In genomic region chr19:19425170-19425875, GRCh38 we compare ENCODE assay signal across 23 cellular contexts. TPM values are rescaled to one million over a fixed set of nuclear protein-coding genes. Genes with fewer than 3 reads are reported as not detected.
DNase-seq lines count a peak whose midpoint lies in the region; ATAC-seq, FAIRE-seq and TF ChIP-seq lines count a peak whose summit lies in the region.
"Had no signal": no experiment of that assay in that cellular context is flagged by ENCODE, and none has a peak within 500 bp of the region (broad histone marks: within the 10 kb centered on the region; RNA-seq: fewer than 3 reads in every experiment).

No MANE protein-coding gene starts in this region.

- no peak overlapping the region for H3K27ac ChIP-seq in BLaER1 treated with 17β-estradiol and CSF1 and Interleukin-3, amounts not matched to agents 10 nM and 100 nM
- H3K27ac ChIP-seq: heart left ventricle, ovary, stomach had no signal

- H3K27me3 ChIP-seq in BLaER1 treated with 17β-estradiol and CSF1 and Interleukin-3, amounts not matched to agents 10 nM and 100 nM, result no peaks in the 10 kb centered on the region
- H3K27me3 ChIP-seq: heart left ventricle, ovary, stomach had no signal

- peaks cover 100% of the 10 kb centered on the region in 11 experiments for H4K20me1 ChIP-seq in BLaER1 treated with 17β-estradiol and CSF1 and Interleukin-3, amounts not matched to agents 10 nM and 100 nM

- H3K9me3 ChIP-seq in BLaER1 treated with 17β-estradiol and CSF1 and Interleukin-3, amounts not matched to agents 10 nM and 100 nM (replicated peaks in 1 of 11), result no peaks in the 10 kb centered on the region
- H3K9me3 ChIP-seq: heart left ventricle, ovary, stomach had no signal

- peaks cover 20% of the 10 kb centered on the region for H3K36me3 Mint-ChIP-seq in brain

- H3K4me3 Mint-ChIP-seq in brain, result no peak overlapping the region
- H3K4me3 Mint-ChIP-seq: activated CD4-positive, alpha-beta T cell treated with anti-CD3 and anti-CD28 coated beads for 36 hours; type B pancreatic cell had no signal

- no peak overlapping the region for H3K4me3 ChIP-seq in BLaER1 treated with 17β-estradiol and CSF1 and Interleukin-3, amounts not matched to agents 10 nM and 100 nM
- H3K4me3 ChIP-seq: heart left ventricle, ovary, stomach had no signal

- peak overlapping the region in 4 of 5 experiments; percentile 57 to 88 (median 70) for H3K27ac Mint-ChIP-seq in brain
- H3K27ac Mint-ChIP-seq: activated CD4-positive, alpha-beta T cell treated with anti-CD3 and anti-CD28 coated beads for 36 hours; activated T-helper 2 cell treated with anti-CD3 and anti-CD28 coated beads, Interferon-gamma antibody, Interleukin-2, Interleukin-4, amounts not matched to agents 10 μg/mL and 5 μg/mL and 100 μg/mL, durations not matched to agents 14 hours and 24 hours and 36 hours; type B pancreatic cell had no signal

- H3K9me3 Mint-ChIP-seq in brain, result peaks cover 0 to 2% (median 0%) of the 10 kb centered on the region in 5 experiments
- H3K9me3 Mint-ChIP-seq: activated T-helper 2 cell treated with anti-CD3 and anti-CD28 coated beads, Interferon-gamma antibody, Interleukin-2, Interleukin-4, amounts not matched to agents 10 μg/mL and 5 μg/mL and 100 μg/mL, durations not matched to agents 14 hours and 24 hours and 36 hours; type B pancreatic cell had no signal

- H3K36me3 ChIP-seq in BLaER1 treated with 17β-estradiol and CSF1 and Interleukin-3, amounts not matched to agents 10 nM and 100 nM, result peaks cover 11 to 91% (median 61%) of the 10 kb centered on the region in 11 experiments
- H3K36me3 ChIP-seq: ovary had no signal

- TF ChIP-seq CTCF in brain (conservative IDR thresholded peaks at IDR 0.05), result no peak

- peak overlapping the region in 2 of 11 experiments; percentile 7 to 19; a peak in 1 of 22 replicates for H3K9ac ChIP-seq in BLaER1 treated with 17β-estradiol and CSF1 and Interleukin-3, amounts not matched to agents 10 nM and 100 nM

- H3K4me1 ChIP-seq in BLaER1 treated with 17β-estradiol and CSF1 and Interleukin-3, amounts not matched to agents 10 nM and 100 nM, result peaks cover 66 to 95% (median 82%) of the 10 kb centered on the region in 10 experiments

- DNase-seq in D341Med (ENCODE audit: low spot score) (peak; percentile 83), midbrain (lab: John Stamatoyannopoulos, UW) (peak; percentile 16), SHP77 (lab: John Stamatoyannopoulos, UW) (no peak), SHP77 treated with DMSO at 0.1 percent for 48 hours (lab: John Stamatoyannopoulos, UW) (no peak), GM19239 (ENCODE audit: insufficient read length, low spot score) (no peak)
- DNase-seq: activated CD4-positive, alpha-beta T cell treated with anti-CD3 and anti-CD28 coated beads for 36 hours; cerebellar nuclear complex; DND-41; heart left ventricle; KG1; left cardiac atrium; mesenchymal stem cell; NCI-H146; ovary; stimulated activated CD4-positive, alpha-beta T cell treated with anti-CD3 and anti-CD28 coated beads, Interleukin-4, amount 100 ng/mL, for 24 hours; stomach; T-helper 1 cell had no signal

- H3K4me1 Mint-ChIP-seq in brain, result peaks cover 51% of the 10 kb centered on the region

- no peak for FAIRE-seq in GM19239 (lab: Jason Lieb, UNC)
- FAIRE-seq: HTR-8/SVneo had no signal

- no peak for ATAC-seq in HG02870 (IDR thresholded peaks at IDR 0.05; ENCODE audit: unreplicated experiment)
- ATAC-seq: activated CD4-positive, alpha-beta T cell treated with anti-CD3 and anti-CD28 coated beads for 36 hours; heart left ventricle; left cardiac atrium had no signal

- H3K4me2 ChIP-seq in BLaER1 treated with 17β-estradiol and CSF1 and Interleukin-3, amounts not matched to agents 10 nM and 100 nM, result peak overlapping the region; percentile 10 to 80 (median 56); a peak in 19 of 22 replicates

- H3K27me3 Mint-ChIP-seq in brain, result no peaks in the 10 kb centered on the region
- H3K27me3 Mint-ChIP-seq: activated CD4-positive, alpha-beta T cell treated with anti-CD3 and anti-CD28 coated beads for 36 hours; type B pancreatic cell had no signal

RNA-seq across cellular contexts. Expression of gene GATAD2A, which starts 19.8 kb away (rescaled TPM):
- 40.0 TPM for polyA plus RNA-seq in brain (ENCODE audit: insufficient read depth, low read depth, low replicate concordance)

Comparison
In these comparisons a context has a peak if more than half of its experiments do, and no peak if none do; other contexts are left out.
1. DNase-seq: peak in D341Med (single experiment) and midbrain (single experiment); none in SHP77 (0 of 2), SHP77 treated with DMSO at 0.1 percent for 48 hours (single experiment) and GM19239 (single experiment).